In the genomic region with DNA sequence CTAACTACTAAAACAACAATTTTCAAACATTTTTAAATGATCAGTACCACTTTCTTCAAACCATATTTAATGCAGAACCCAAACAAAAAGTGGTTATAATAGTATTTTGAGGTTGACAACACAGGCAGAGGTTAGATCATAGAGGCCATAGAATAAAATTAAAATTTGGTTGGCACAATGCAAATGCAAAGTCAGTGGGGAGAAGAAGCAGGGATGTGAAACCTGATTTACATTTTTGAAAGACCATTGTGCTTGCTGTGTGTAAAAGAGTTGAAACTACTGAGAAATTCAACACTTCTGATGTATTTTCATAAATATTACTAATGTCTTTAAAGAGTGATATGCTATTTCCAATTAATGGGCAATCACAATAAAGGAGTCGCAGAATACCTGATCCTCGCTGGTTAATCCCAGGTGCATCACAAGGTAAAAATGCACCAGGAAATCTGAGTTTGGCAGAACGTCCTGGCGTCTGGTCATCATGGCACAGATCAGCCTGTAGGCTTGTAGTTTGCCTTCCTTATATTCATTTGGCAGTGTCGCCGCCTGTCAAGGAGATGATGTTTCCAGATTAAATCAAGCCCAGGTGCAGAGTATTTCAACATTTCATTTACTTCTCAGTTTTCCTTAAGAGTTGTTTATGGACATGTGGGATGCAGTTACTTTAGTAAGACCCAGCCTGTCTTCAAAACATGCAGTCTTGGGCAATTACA, we compare ENCODE assay signal across 19 cellular contexts.
"Had no signal": no experiment of that assay in that cellular context is flagged by ENCODE, and none has a peak within 500 bp of the region (broad histone marks: within the 10 kb centered on the region; RNA-seq: fewer than 3 reads in every experiment).

No MANE protein-coding gene starts in this region.

- H3K9me3 ChIP-seq: psoas muscle, right lobe of liver, testis, tibial nerve, upper lobe of right lung, vagina had no signal

- FAIRE-seq: endothelial cell of umbilical vein had no signal

- H3K27me3 ChIP-seq: hepatocyte, right lobe of liver, testis, tibial nerve, upper lobe of right lung, vagina had no signal

- H3K27ac ChIP-seq: hepatocyte, parathyroid adenoma, psoas muscle, right lobe of liver, testis, tibial nerve, upper lobe of right lung, vagina had no signal

- H3K4me2 ChIP-seq: hepatocyte had no signal

- ATAC-seq: naive thymus-derived CD4-positive, alpha-beta T cell; right lobe of liver; stimulated activated memory B cell treated with anti-CD40 and anti-IgM and Interleukin-4, amounts not matched to agents 10 μg/mL and 1 μg/mL and 100 μg/mL, for 72 hours; upper lobe of right lung had no signal

- DNase-seq: endodermal cell; erythroblast; foreskin melanocyte; head of caudate nucleus; kidney glomerular epithelial cell; naive thymus-derived CD4-positive, alpha-beta T cell; nephron progenitor cell; psoas muscle; retina; right lobe of liver; stimulated activated CD4-positive, alpha-beta T cell treated with anti-CD3 and anti-CD28 coated beads, Interleukin-4, amount 100 ng/mL, for 24 hours; testis; upper lobe of right lung had no signal

- H3K9ac ChIP-seq: parathyroid adenoma had no signal

- H3K4me1 ChIP-seq: parathyroid adenoma, psoas muscle, testis, tibial nerve, upper lobe of right lung, vagina had no signal

- H3K79me2 ChIP-seq: hepatocyte, parathyroid adenoma had no signal

- H2AFZ ChIP-seq: hepatocyte, parathyroid adenoma had no signal

- H3K4me3 ChIP-seq: hepatocyte, psoas muscle, right lobe of liver, testis, tibial nerve, upper lobe of right lung, vagina had no signal
